22 cellular contexts compared by ENCODE assay signal in genomic region chr1:68191717-68192116, GRCh38.
"Had no signal": no experiment of that assay in that cellular context is flagged by ENCODE, and none has a peak within 500 bp of the region (broad histone marks: within the 10 kb centered on the region; RNA-seq: fewer than 3 reads in every experiment).

No MANE protein-coding gene starts in this region.

- H3K4me3 ChIP-seq: colonic mucosa, esophagus squamous epithelium, gastrocnemius medialis, heart right ventricle, left lung, lower lobe of right lung had no signal

- H3K4me1 ChIP-seq: colonic mucosa, left lung, lower lobe of right lung had no signal

- H3K4me1 Mint-ChIP-seq: endodermal cell had no signal

- H3K4me3 Mint-ChIP-seq: dendritic cell treated with granulocyte-macrophage colony-stimulating factor and Interleukin-4, amounts not matched to agents 40 ng/mL and 50 ng/mL, for 4 days; effector memory CD8-positive, alpha-beta T cell; endodermal cell had no signal

- H3K27me3 Mint-ChIP-seq: dendritic cell treated with granulocyte-macrophage colony-stimulating factor and Interleukin-4, amounts not matched to agents 40 ng/mL and 50 ng/mL, for 4 days; effector memory CD8-positive, alpha-beta T cell had no signal

- ATAC-seq: effector memory CD8-positive, alpha-beta T cell; esophagus mucosa; gastrocnemius medialis; heart right ventricle; left cardiac atrium; left lung; left ventricle myocardium superior; lower lobe of right lung had no signal

- H3K27ac ChIP-seq: colonic mucosa, epithelial cell of prostate, esophagus squamous epithelium, gastrocnemius medialis, heart right ventricle, left lung, lower lobe of right lung had no signal

- H3K27ac Mint-ChIP-seq: dendritic cell treated with granulocyte-macrophage colony-stimulating factor and Interleukin-4, amounts not matched to agents 40 ng/mL and 50 ng/mL, for 4 days; effector memory CD8-positive, alpha-beta T cell; endodermal cell had no signal

- H3K9me3 Mint-ChIP-seq: dendritic cell treated with granulocyte-macrophage colony-stimulating factor and Interleukin-4, amounts not matched to agents 40 ng/mL and 50 ng/mL, for 4 days had no signal

- H3K9me3 ChIP-seq: colonic mucosa, esophagus squamous epithelium, gastrocnemius medialis, heart right ventricle, left lung, lower lobe of right lung had no signal

- DNase-seq: colonic mucosa; cortex of kidney; effector CD8-positive, alpha-beta T cell; effector memory CD8-positive, alpha-beta T cell; endodermal cell; erythroblast; esophagus squamous epithelium; foreskin fibroblast; foreskin melanocyte; gastrocnemius medialis; glutamatergic neuron; heart right ventricle; hippocampal formation; left cardiac atrium; left lung; left ventricle myocardium superior; lower lobe of right lung; mesenchymal stem cell; midbrain had no signal

- H3K27me3 ChIP-seq: colonic mucosa, esophagus squamous epithelium, gastrocnemius medialis, heart right ventricle, left lung had no signal

- H3K36me3 ChIP-seq: colonic mucosa had no signal
